In the genomic region with DNA sequence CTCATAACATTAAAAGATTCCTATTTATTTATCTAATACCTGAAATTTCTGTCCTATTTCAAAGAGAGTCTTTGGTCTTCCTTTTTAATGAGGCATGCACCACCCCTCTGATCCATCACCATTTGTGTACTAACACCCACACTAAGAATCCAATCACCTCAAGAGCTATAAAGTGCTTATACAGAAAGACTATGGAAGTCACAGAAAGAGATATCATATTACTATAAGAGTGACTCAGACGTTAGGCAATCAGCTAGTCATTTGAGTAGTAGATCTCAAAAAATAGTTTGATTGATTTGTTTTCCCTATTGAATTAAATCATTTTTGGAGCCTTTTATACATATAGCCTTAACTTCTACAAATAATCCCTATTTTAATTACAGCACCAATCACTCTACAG, we compare ENCODE assay signal across 14 cellular contexts. TPM values are rescaled to one million over a fixed set of nuclear protein-coding genes. Genes with fewer than 3 reads are reported as not detected.
DNase-seq lines count a peak whose midpoint lies in the region; TF ChIP-seq lines count a peak whose summit lies in the region.
"Had no signal": no experiment of that assay in that cellular context is flagged by ENCODE, and none has a peak within 500 bp of the region (broad histone marks: within the 10 kb centered on the region; RNA-seq: fewer than 3 reads in every experiment).

No MANE protein-coding gene starts in this region.

- POLR2A ChIA-PET in HEK293 (lab: Yijun Ruan, JAX): no interaction called here

- H3K27me3 ChIP-seq in neural progenitor cell: no peaks in the 10 kb centered on the region
- H3K27me3 ChIP-seq: gastroesophageal sphincter had no signal

- H3K9me3 ChIP-seq in HEK293 (ENCODE audit: control insufficient read depth, insufficient read depth, low read depth, low read length): no peaks in the 10 kb centered on the region
- H3K9me3 ChIP-seq in neural progenitor cell (ENCODE audit: low read depth): no peaks in the 10 kb centered on the region
- H3K9me3 ChIP-seq: gastroesophageal sphincter had no signal

- H3K4me2 ChIP-seq in neural progenitor cell: no peak overlapping the region

- no peak overlapping the region for H3K9ac ChIP-seq in neural progenitor cell

- H3K9me3 Mint-ChIP-seq in neural progenitor cell: no peaks in the 10 kb centered on the region
- H3K9me3 Mint-ChIP-seq: activated CD4-positive, alpha-beta T cell treated with anti-CD3 and anti-CD28 coated beads, Interleukin-2, amount 10 ng/mL, durations not matched to agents 7 days and 5 days; CD14-positive monocyte had no signal

- H3K4me3 Mint-ChIP-seq in neural progenitor cell: no peak overlapping the region
- H3K4me3 Mint-ChIP-seq: activated CD4-positive, alpha-beta T cell treated with anti-CD3 and anti-CD28 coated beads, Interleukin-2, amount 10 ng/mL, durations not matched to agents 7 days and 5 days; CD14-positive monocyte had no signal

- H3K4me1 ChIP-seq in HEK293 (ENCODE audit: control insufficient read depth, insufficient read depth, low read length) (no peaks in the 10 kb centered on the region), neural progenitor cell (peaks cover 4% of the 10 kb centered on the region)
- H3K4me1 ChIP-seq: gastroesophageal sphincter had no signal

- no peak overlapping the region for H3K27ac Mint-ChIP-seq in neural progenitor cell
- H3K27ac Mint-ChIP-seq: activated CD4-positive, alpha-beta T cell treated with anti-CD3 and anti-CD28 coated beads, Interleukin-2, amount 10 ng/mL, durations not matched to agents 7 days and 5 days; CD14-positive monocyte had no signal

- H3K36me3 ChIP-seq in HEK293 (ENCODE audit: control insufficient read depth in 2 of 2, insufficient read depth in 1 of 2, low read length in 2 of 2): no peaks in the 10 kb centered on the region
- no peaks in the 10 kb centered on the region for H3K36me3 ChIP-seq in neural progenitor cell

- CTCF ChIA-PET in HEK293 (lab: Yijun Ruan, JAX): interaction anchor here (0.6 to 0.8 kb wide), 2 partner anchors 9 to 27 kb away, joined by 3 to 4 read pairs; no protein-coding TSS in a partner anchor

- H3K4me3 ChIP-seq in HEK293 (ENCODE audit: low read depth, low read length) (no peak overlapping the region), fibroblast of mammary gland (ENCODE audit: control insufficient read depth, low read depth, low read length) (no peak overlapping the region), neural progenitor cell (no peak overlapping the region)
- H3K4me3 ChIP-seq: gastroesophageal sphincter had no signal

- no peaks in the 10 kb centered on the region for H3K79me2 ChIP-seq in neural progenitor cell (ENCODE audit: low read depth)

- H3F3A ChIP-seq in neural progenitor cell (ENCODE audit: low read depth): no peaks in the 10 kb centered on the region

- H3K36me3 Mint-ChIP-seq in neural progenitor cell: peaks cover 2% of the 10 kb centered on the region
- H3K36me3 Mint-ChIP-seq: CD14-positive monocyte had no signal

- no peaks in the 10 kb centered on the region for H3K27me3 Mint-ChIP-seq in neural progenitor cell (ENCODE audit: insufficient read depth, low read depth)
- H3K27me3 Mint-ChIP-seq: activated CD4-positive, alpha-beta T cell treated with anti-CD3 and anti-CD28 coated beads, Interleukin-2, amount 10 ng/mL, durations not matched to agents 7 days and 5 days had no signal

- H4K20me1 ChIP-seq in neural progenitor cell (ENCODE audit: low read depth): no peaks in the 10 kb centered on the region

- no peak overlapping the region for H2AFZ ChIP-seq in neural progenitor cell (replicated peaks)

- peaks cover 7% of the 10 kb centered on the region for H3K4me1 Mint-ChIP-seq in neural progenitor cell

- DNase-seq in COLO829 (ENCODE audit: low spot score): peak; percentile 63
- peak; percentile 45 for DNase-seq in RPMI7951 (ENCODE audit: low read depth)
- peak; percentile 80 for DNase-seq in fibroblast of mammary gland (ENCODE audit: low read depth)
- no peak for DNase-seq in stimulated activated CD4-positive, alpha-beta T cell treated with anti-CD3 and anti-CD28 coated beads, Interleukin-1b, Interleukin-23, amount 100 ng/mL, for 48 hours
- no peak for DNase-seq in activated CD8-positive, alpha-beta memory T cell treated with anti-CD3 and anti-CD28 coated beads, Interleukin-2, amount 50 U/mL, for 4 hours
- no peak for DNase-seq in neural progenitor cell (ENCODE audit: low spot score)
- DNase-seq in retina: no peak
- DNase-seq: activated CD4-positive, alpha-beta T cell treated with anti-CD3 and anti-CD28 coated beads, Interleukin-2, amount 10 ng/mL, durations not matched to agents 7 days and 5 days; activated effector memory CD4-positive, alpha-beta T cell treated with anti-CD3 and anti-CD28 coated beads, Interleukin-2, amount 50 U/mL, for 16 hours; NCI-H1092; substantia nigra had no signal

- H3K27ac ChIP-seq in HEK293 (ENCODE audit: extremely low read depth, low read depth, low read length): no peak overlapping the region
- H3K27ac ChIP-seq in neural progenitor cell: no peak overlapping the region
- H3K27ac ChIP-seq: gastroesophageal sphincter had no signal

- TF ChIP-seq CTCF in HEK293 (tag by site-specific recombination; IDR thresholded peaks at IDR 0.05) (no peak), fibroblast of mammary gland (conservative IDR thresholded peaks at IDR 0.05; ENCODE audit: control insufficient read depth, insufficient read depth, low read depth, low read length) (no peak), neural progenitor cell (IDR thresholded peaks at IDR 0.05) (no peak)

TF ChIP-seq in HEK293, 187 proteins besides CTCF, POLR2A, EP300 and RAD21 (continues in another document):
- TF ChIP-seq GLIS1 (tag by site-specific recombination; IDR thresholded peaks at IDR 0.05) (peak; percentile 21; the same call in 1 of the 2 replicates), ZNF600 (tag by site-specific recombination; IDR thresholded peaks at IDR 0.05) (peak; percentile 43; the same call in 1 of the 2 replicates), ZNF561 (tag by site-specific recombination; IDR thresholded peaks at IDR 0.05; ENCODE audit: borderline replicate concordance) (no peak), ZNF24 (tag by site-specific recombination; IDR thresholded peaks at IDR 0.05) (0 out of 2 replicates have a peak, but pooled peaks have one; percentile 31), ZEB2 (tag by site-specific recombination; IDR thresholded peaks at IDR 0.05) (peak; percentile 70), ZNF426 (tag by site-specific recombination; IDR thresholded peaks at IDR 0.05) (no peak), ZNF239 (tag by site-specific recombination; IDR thresholded peaks at IDR 0.05) (no peak), RBAK (tag by site-specific recombination; IDR thresholded peaks at IDR 0.05) (no peak), SP7 (tag by site-specific recombination; IDR thresholded peaks at IDR 0.05) (peak; percentile 67; the same call in 1 of the 2 replicates), IKZF3 (tag by site-specific recombination; IDR thresholded peaks at IDR 0.05) (peak; percentile 48; the same call in 1 of the 2 replicates), ZNF16 (tag by site-specific recombination; IDR thresholded peaks at IDR 0.05; ENCODE audit: low read depth) (no peak), KLF1 (tag by site-specific recombination; IDR thresholded peaks at IDR 0.05) (no peak), ZNF266 (tag by site-specific recombination; IDR thresholded peaks at IDR 0.05; ENCODE audit: low read depth) (no peak), ZNF529 (tag by site-specific recombination; IDR thresholded peaks at IDR 0.05; ENCODE audit: insufficient replicate concordance) (no peak), ZXDB (tag by site-specific recombination; IDR thresholded peaks at IDR 0.05) (peak; percentile 40; the same call in 1 of the 2 replicates), ZNF660 (tag by site-specific recombination; IDR thresholded peaks at IDR 0.05) (0 out of 2 replicates have a peak, but pooled peaks have one; percentile 46), PRDM4 (tag by site-specific recombination; IDR thresholded peaks at IDR 0.05) (no peak), ZNF362 (tag by site-specific recombination; IDR thresholded peaks at IDR 0.05) (0 out of 2 replicates have a peak, but pooled peaks have one; percentile 10), ZNF211 (tag by site-specific recombination; IDR thresholded peaks at IDR 0.05; ENCODE audit: low read depth) (no peak), ZNF175 (tag by site-specific recombination; IDR thresholded peaks at IDR 0.05) (no peak), FEZF1 (tag by site-specific recombination; IDR thresholded peaks at IDR 0.05) (peak; percentile 61), ZNF701 (tag by site-specific recombination; IDR thresholded peaks at IDR 0.05) (no peak)

RNA-seq across cellular contexts. Expression of gene NME7, which starts 46.1 kb away (rescaled TPM):
- total RNA-seq in RPMI7951 (2014; rRNA removed; shearing (Covaris generic)): 23.2 and 31.1 TPM in 2 replicates
- total RNA-seq in neural progenitor cell (ENCODE audit: low replicate concordance): 23.5 and 60.6 TPM in 2 replicates

RNA-seq across cellular contexts. Expression of gene BLZF1, which starts 46.5 kb away (rescaled TPM):
- total RNA-seq in RPMI7951 (2014; rRNA removed; shearing (Covaris generic)): 27.6 and 32.3 TPM in 2 replicates
- total RNA-seq in neural progenitor cell (ENCODE audit: low replicate concordance): 14.5 and 25.2 TPM in 2 replicates

Comparison
In these comparisons a context has a peak if more than half of its experiments do, and no peak if none do; other contexts are left out.
1. DNase-seq: peak in COLO829 (single experiment), RPMI7951 (single experiment) and fibroblast of mammary gland (single experiment); none in stimulated activated CD4-positive, alpha-beta T cell treated with anti-CD3 and anti-CD28 coated beads, Interleukin-1b, Interleukin-23, amount 100 ng/mL, for 48 hours (single experiment), activated CD8-positive, alpha-beta memory T cell treated with anti-CD3 and anti-CD28 coated beads, Interleukin-2, amount 50 U/mL, for 4 hours (single experiment), neural progenitor cell (single experiment) and retina (single experiment).